9 cellular contexts compared by ENCODE assay signal in genomic region chr6:97497713-97498331, GRCh38.
A peak's percentile ranks its signal among the peaks of the same experiment; 100 is the strongest.
DNase-seq lines count a peak whose midpoint lies in the region; ATAC-seq, FAIRE-seq and TF ChIP-seq lines count a peak whose summit lies in the region.
"Had no signal": no experiment of that assay in that cellular context is flagged by ENCODE, and none has a peak within 500 bp of the region (broad histone marks: within the 10 kb centered on the region; RNA-seq: fewer than 3 reads in every experiment).

No MANE protein-coding gene starts in this region.

- H3K36me3 Mint-ChIP-seq in memory B cell, result no peaks in the 10 kb centered on the region

- peak; percentile 94 for FAIRE-seq in D721Med (lab: Jason Lieb, UNC)
- FAIRE-seq: colon had no signal

- H3K27me3 Mint-ChIP-seq in memory B cell, result no peaks in the 10 kb centered on the region

- no peak for DNase-seq in D721Med (ENCODE audit: insufficient read length, low spot score)
- peak; percentile 22 for DNase-seq in GM20000 (ENCODE audit: low spot score)
- DNase-seq in NCI-H526 (lab: John Stamatoyannopoulos, UW), result peak; percentile 61 to 80
- peak; percentile 9 to 44 for DNase-seq in activated CD4-positive, alpha-beta T cell treated with anti-CD3 and anti-CD28 coated beads, Interleukin-2, amount 50 U/mL, for 24 hours (ENCODE audit: low read depth in 1 of 2, low spot score in 1 of 2)
- DNase-seq in effector CD4-positive, alpha-beta T cell, result peak; percentile 25
- peak; percentile 38 to 40 for DNase-seq in memory B cell (ENCODE audit: low spot score in 2 of 2)
- DNase-seq in stimulated activated CD8-positive, alpha-beta memory T cell treated with anti-CD3 and anti-CD28 coated beads, Interleukin-2, amount 100 ng/mL, for 48 hours (ENCODE audit: low read depth in 2 of 2), result peak; percentile 28 to 33

- H3K9me3 Mint-ChIP-seq in memory B cell, result no peaks in the 10 kb centered on the region

- peak; percentile 98 for ATAC-seq in HG03565 (IDR thresholded peaks at IDR 0.05; ENCODE audit: unreplicated experiment)
- ATAC-seq in memory B cell (ENCODE audit: low read depth), result peak; percentile 79

- no peak overlapping the region for H3K4me3 Mint-ChIP-seq in memory B cell

- no peaks in the 10 kb centered on the region for H3K4me1 Mint-ChIP-seq in memory B cell

- H3K27ac Mint-ChIP-seq in memory B cell, result no peak overlapping the region

- peak; percentile 93 for TF ChIP-seq CTCF in D721Med (IDR thresholded peaks at IDR 0.05; ENCODE audit: insufficient read depth, missing control alignments)
- TF ChIP-seq CTCF in GM20000 (IDR thresholded peaks at IDR 0.05; ENCODE audit: extremely low read depth, missing control alignments), result peak; percentile 79
